ENCODE assay signal across 15 cellular contexts in the genomic region with DNA sequence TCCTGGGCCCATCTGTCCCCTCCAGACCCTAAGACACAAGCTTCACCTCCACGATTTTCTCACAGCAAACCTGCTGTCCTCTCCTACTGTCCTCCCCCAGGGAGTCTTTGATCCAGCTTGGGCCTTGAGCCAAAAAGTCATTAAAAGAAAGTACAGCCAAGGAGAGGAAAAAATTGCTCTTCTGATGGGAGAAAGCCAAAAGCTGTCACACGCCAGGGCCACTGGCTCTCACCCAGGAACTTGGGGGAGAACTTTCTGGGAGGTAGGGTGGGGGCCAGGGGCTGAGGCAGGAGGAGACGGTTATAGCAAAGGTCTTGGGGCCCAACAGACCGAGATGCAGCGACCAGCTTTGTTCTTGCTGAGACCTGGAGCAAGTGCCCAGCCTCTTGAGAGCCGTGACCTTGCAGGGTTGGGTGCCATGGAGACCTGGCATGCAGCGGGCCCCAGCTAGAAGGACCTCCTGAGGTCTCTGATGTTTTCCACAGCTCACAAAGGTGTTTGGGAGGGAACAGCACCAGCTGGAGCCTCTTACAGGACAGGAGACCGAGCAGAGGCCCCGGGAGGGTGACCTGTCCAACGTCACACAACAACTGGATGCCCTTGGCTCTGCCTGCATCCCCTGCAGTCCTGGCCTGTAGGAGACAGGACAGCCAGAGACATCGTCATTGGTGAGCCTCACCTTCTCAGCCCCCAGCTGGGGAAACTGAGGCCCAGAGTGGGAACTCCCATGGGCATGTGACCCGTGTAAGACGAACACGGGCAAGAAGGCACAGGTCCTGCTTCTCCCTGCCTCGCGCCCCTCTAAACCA.
DNase-seq lines count a peak whose midpoint lies in the region; ATAC-seq and TF ChIP-seq lines count a peak whose summit lies in the region.
"Had no signal": no experiment of that assay in that cellular context is flagged by ENCODE, and none has a peak within 500 bp of the region (broad histone marks: within the 10 kb centered on the region; RNA-seq: fewer than 3 reads in every experiment).

No MANE protein-coding gene starts in this region.

- no peaks in the 10 kb centered on the region for H4K20me1 ChIP-seq in neural progenitor cell (ENCODE audit: low read depth)

- H3K79me2 ChIP-seq in neural progenitor cell (ENCODE audit: low read depth): no peaks in the 10 kb centered on the region

- no peaks in the 10 kb centered on the region for H3K36me3 ChIP-seq in neural progenitor cell

- H3K27me3 ChIP-seq in neural progenitor cell: no peaks in the 10 kb centered on the region

- peak overlapping the region; percentile 67 for H3K27ac Mint-ChIP-seq in neural progenitor cell
- H3K27ac Mint-ChIP-seq: activated CD4-positive, alpha-beta T cell treated with anti-CD3 and anti-CD28 coated beads, Interleukin-2, amount 10 ng/mL, durations not matched to agents 24 days and 14 days; activated naive CD4-positive, alpha-beta T cell treated with anti-CD3 and anti-CD28 coated beads, Interleukin-2, amount 10 ng/mL, durations not matched to agents 7 days and 5 days; CD4-positive, CD25-positive, alpha-beta regulatory T cell; endodermal cell had no signal

- H3K4me3 Mint-ChIP-seq in neural progenitor cell: no peak overlapping the region
- H3K4me3 Mint-ChIP-seq: activated CD4-positive, alpha-beta T cell treated with anti-CD3 and anti-CD28 coated beads, Interleukin-2, amount 10 ng/mL, durations not matched to agents 24 days and 14 days; activated naive CD4-positive, alpha-beta T cell treated with anti-CD3 and anti-CD28 coated beads, Interleukin-2, amount 10 ng/mL, durations not matched to agents 7 days and 5 days; CD4-positive, CD25-positive, alpha-beta regulatory T cell; endodermal cell had no signal

- H3K4me1 Mint-ChIP-seq in neural progenitor cell: peaks cover 27% of the 10 kb centered on the region
- H3K4me1 Mint-ChIP-seq: activated CD4-positive, alpha-beta T cell treated with anti-CD3 and anti-CD28 coated beads, Interleukin-2, amount 10 ng/mL, durations not matched to agents 24 days and 14 days; activated naive CD4-positive, alpha-beta T cell treated with anti-CD3 and anti-CD28 coated beads, Interleukin-2, amount 10 ng/mL, durations not matched to agents 7 days and 5 days; CD4-positive, CD25-positive, alpha-beta regulatory T cell had no signal

- H3K9me3 Mint-ChIP-seq in neural progenitor cell: peaks cover 4% of the 10 kb centered on the region
- H3K9me3 Mint-ChIP-seq: activated CD4-positive, alpha-beta T cell treated with anti-CD3 and anti-CD28 coated beads, Interleukin-2, amount 10 ng/mL, durations not matched to agents 24 days and 14 days had no signal

- H2AFZ ChIP-seq in neural progenitor cell (replicated peaks): no peak overlapping the region

- H3F3A ChIP-seq in neural progenitor cell (ENCODE audit: low read depth): peaks cover 12% of the 10 kb centered on the region

- H3K9ac ChIP-seq in neural progenitor cell: no peak overlapping the region

- peaks cover 9% of the 10 kb centered on the region for H3K27me3 Mint-ChIP-seq in neural progenitor cell (ENCODE audit: insufficient read depth, low read depth)
- H3K27me3 Mint-ChIP-seq: activated CD4-positive, alpha-beta T cell treated with anti-CD3 and anti-CD28 coated beads, Interleukin-2, amount 10 ng/mL, durations not matched to agents 24 days and 14 days had no signal

- H3K4me3 ChIP-seq in choroid plexus epithelial cell (ENCODE audit: low read depth, low read length) (no peak overlapping the region), neural progenitor cell (no peak overlapping the region)

- no peak overlapping the region for H3K4me2 ChIP-seq in neural progenitor cell

- DNase-seq in AG08395 (ENCODE audit: low spot score): peak; percentile 28
- peak; percentile 27 for DNase-seq in NCI-H1105 (lab: John Stamatoyannopoulos, UW)
- DNase-seq in choroid plexus epithelial cell (ENCODE audit: low read depth): peak; percentile 44
- no peak for DNase-seq in neural progenitor cell (ENCODE audit: low spot score)
- no peak for DNase-seq in NCI-H510A treated with DMSO at 0.1 percent for 48 hours (lab: John Stamatoyannopoulos, UW)
- DNase-seq in stimulated activated naive CD4-positive, alpha-beta T cell treated with Interleukin-2 at 50 U/mL for 16 hours (lab: John Stamatoyannopoulos, UW): no peak
- no peak for DNase-seq in 8988T
- DNase-seq: activated CD4-positive, alpha-beta T cell treated with anti-CD3 and anti-CD28 coated beads, Interleukin-2, amount 10 ng/mL, durations not matched to agents 24 days and 14 days; activated naive CD4-positive, alpha-beta T cell treated with anti-CD3 and anti-CD28 coated beads, Interleukin-2, amount 10 ng/mL, durations not matched to agents 7 days and 5 days; CD4-positive, CD25-positive, alpha-beta regulatory T cell; endodermal cell; NCI-H187 treated with DMSO at 0.1 percent for 48 hours; SHP77 treated with DMSO at 0.1 percent for 48 hours; trophoblast cell had no signal

- no peak overlapping the region for H3K27ac ChIP-seq in neural progenitor cell

- H3K4me1 ChIP-seq in neural progenitor cell: peaks cover 24% of the 10 kb centered on the region

- H3K9me3 ChIP-seq in neural progenitor cell (ENCODE audit: low read depth): no peaks in the 10 kb centered on the region

- H3K36me3 Mint-ChIP-seq in neural progenitor cell: no peaks in the 10 kb centered on the region
- H3K36me3 Mint-ChIP-seq: activated naive CD4-positive, alpha-beta T cell treated with anti-CD3 and anti-CD28 coated beads, Interleukin-2, amount 10 ng/mL, durations not matched to agents 7 days and 5 days; CD4-positive, CD25-positive, alpha-beta regulatory T cell had no signal

- no peak for ATAC-seq in HG03039 (IDR thresholded peaks at IDR 0.05; ENCODE audit: unreplicated experiment)

- no peak for TF ChIP-seq CTCF in choroid plexus epithelial cell (conservative IDR thresholded peaks at IDR 0.05; ENCODE audit: low read depth, low read length)
- TF ChIP-seq CTCF in neural progenitor cell (IDR thresholded peaks at IDR 0.05): no peak

Comparison
In these comparisons a context has a peak if more than half of its experiments do, and no peak if none do; other contexts are left out.
1. DNase-seq: peak in AG08395 (single experiment), NCI-H1105 (single experiment) and choroid plexus epithelial cell (single experiment); none in neural progenitor cell (single experiment), NCI-H510A treated with DMSO at 0.1 percent for 48 hours (single experiment), stimulated activated naive CD4-positive, alpha-beta T cell treated with Interleukin-2 at 50 U/mL for 16 hours (single experiment) and 8988T (single experiment).